In genomic region chr12:41058266-41058665, GRCh38 we compare ENCODE assay signal across 27 cellular contexts.
"Had no signal": no experiment of that assay in that cellular context is flagged by ENCODE, and none has a peak within 500 bp of the region (broad histone marks: within the 10 kb centered on the region; RNA-seq: fewer than 3 reads in every experiment).

No MANE protein-coding gene starts in this region.

- H3K4me3 ChIP-seq: gastroesophageal sphincter, heart left ventricle, hepatocyte, left lung, mucosa of descending colon, right lobe of liver, thyroid gland, vagina had no signal

- H3K27me3 ChIP-seq: foreskin keratinocyte, gastroesophageal sphincter, heart left ventricle, hepatocyte, left lung, neutrophil, right lobe of liver, thyroid gland, vagina had no signal

- H3K36me3 ChIP-seq: gastroesophageal sphincter, heart left ventricle, left lung, neutrophil, right lobe of liver, thyroid gland, vagina had no signal

- ATAC-seq: esophagus mucosa; gastroesophageal sphincter; heart left ventricle; left cardiac atrium; left lung; mucosa of descending colon; natural killer cell treated with Interleukin-12 subunit alpha and Interleukin-12 subunit beta and Interleukin-15 and Interleukin-18, amount 100 ng/mL, for 72 hours; right lobe of liver; stimulated activated naive CD8-positive, alpha-beta T cell treated with anti-CD3 and anti-CD28 coated beads, Interleukin-15, amount 100 ng/mL, for 72 hours had no signal

- H3K9ac ChIP-seq: parathyroid adenoma had no signal

- H3K4me1 ChIP-seq: foreskin keratinocyte, gastroesophageal sphincter, left lung, parathyroid adenoma, thyroid gland, vagina had no signal

- H3K9me3 ChIP-seq: gastroesophageal sphincter, heart left ventricle, left lung, mucosa of descending colon, neutrophil, right lobe of liver, thyroid gland, vagina had no signal

- H3K4me2 ChIP-seq: hepatocyte had no signal

- DNase-seq: effector CD8-positive, alpha-beta T cell; endodermal cell; heart left ventricle; left cardiac atrium; left lung; mesenchymal stem cell; mucosa of descending colon; naive B cell; right lobe of liver; small intestine; stimulated activated CD4-positive, alpha-beta T cell treated with anti-CD3 and anti-CD28 coated beads, Interleukin-12 subunit alpha, Interleukin-12 subunit beta, amount 100 ng/mL, for 4 hours; stimulated activated CD4-positive, alpha-beta T cell treated with anti-CD3 and anti-CD28 coated beads, Interleukin-1b, Interleukin-23, amount 100 ng/mL, for 48 hours; stimulated activated CD4-positive, alpha-beta T cell treated with anti-CD3 and anti-CD28 coated beads, Interleukin-4, amount 100 ng/mL, for 1 hour; stimulated activated CD8-positive, alpha-beta memory T cell treated with anti-CD3 and anti-CD28 coated beads, Interleukin-4, amount 100 ng/mL, for 48 hours; stimulated activated naive CD4-positive, alpha-beta T cell; stimulated activated naive CD8-positive, alpha-beta T cell treated with anti-CD3 and anti-CD28 coated beads, Interleukin-15, amount 100 ng/mL, for 72 hours; thyroid gland; trophoblast cell had no signal

- H2AFZ ChIP-seq: hepatocyte, parathyroid adenoma had no signal

- H3K27ac ChIP-seq: epithelial cell of prostate, foreskin keratinocyte, gastroesophageal sphincter, heart left ventricle, hepatocyte, left lung, neutrophil, parathyroid adenoma, right lobe of liver, thyroid gland, vagina had no signal
